ENCODE assay signal across 18 cellular contexts in genomic region chr12:114920828-114921579, GRCh38.
DNase-seq lines count a peak whose midpoint lies in the region; ATAC-seq, FAIRE-seq and TF ChIP-seq lines count a peak whose summit lies in the region.
"Had no signal": no experiment of that assay in that cellular context is flagged by ENCODE, and none has a peak within 500 bp of the region (broad histone marks: within the 10 kb centered on the region; RNA-seq: fewer than 3 reads in every experiment).

No MANE protein-coding gene starts in this region.

- H3K9me3 Mint-ChIP-seq in astrocyte (ENCODE audit: unreplicated experiment) = no peaks in the 10 kb centered on the region

- peak overlapping the region; percentile 32 for H3K4me2 ChIP-seq in astrocyte (ENCODE audit: low read length)

- intact Hi-C loops in heart right ventricle (cut with DNase I) = loop anchor here in 1 of 10 donors (10.0 kb wide), 1 partner anchor 244 kb away; no protein-coding TSS in a partner anchor

- H3K27me3 ChIP-seq in astrocyte (ENCODE audit: insufficient read depth, low read length) (no peaks in the 10 kb centered on the region), heart right ventricle (no peaks in the 10 kb centered on the region)
- H3K27me3 ChIP-seq: esophagus squamous epithelium, ovary, Peyer's patch, spleen had no signal

- ATAC-seq in heart right ventricle = peak in 7 of 8 donors; percentile 47 to 87 (median 77)
- ATAC-seq: stimulated activated naive CD8-positive, alpha-beta T cell treated with anti-CD3 and anti-CD28 coated beads, Interleukin-15, amount 100 ng/mL, for 72 hours; WTC11 had no signal

- 36 to 54% methylated on average over 5 of the region's 5 CpGs for WGBS in heart right ventricle, 2 donors

- H3K4me3 ChIP-seq in astrocyte (ENCODE audit: insufficient read depth, low read depth, low read length) (no peak overlapping the region), heart right ventricle (no peak overlapping the region)
- H3K4me3 ChIP-seq: esophagus squamous epithelium, ovary, Peyer's patch, spleen had no signal

- no peak overlapping the region for H3K9ac ChIP-seq in astrocyte (ENCODE audit: low read length)

- H3K36me3 ChIP-seq in astrocyte (ENCODE audit: insufficient read depth, low read length) (no peaks in the 10 kb centered on the region), heart right ventricle (no peaks in the 10 kb centered on the region)
- H3K36me3 ChIP-seq: esophagus squamous epithelium, ovary, Peyer's patch, spleen had no signal

- H4K20me1 ChIP-seq in astrocyte (ENCODE audit: insufficient read depth, low read length) = no peaks in the 10 kb centered on the region

- H3K9me3 ChIP-seq in astrocyte (ENCODE audit: insufficient read depth, low read depth, low read length) (no peaks in the 10 kb centered on the region), heart right ventricle (peaks cover 0 to 16% (median 0%) of the 10 kb centered on the region in 11 donors)
- H3K9me3 ChIP-seq: ovary, Peyer's patch had no signal

- H3K4me3 Mint-ChIP-seq in astrocyte (ENCODE audit: unreplicated experiment) = no peak overlapping the region
- H3K4me3 Mint-ChIP-seq: stimulated activated naive CD8-positive, alpha-beta T cell treated with anti-CD3 and anti-CD28 coated beads, Interleukin-15, amount 100 ng/mL, for 72 hours; WTC11 had no signal

- H3K4me1 ChIP-seq in astrocyte (ENCODE audit: insufficient read depth, low read length) (peaks cover 23% of the 10 kb centered on the region), heart right ventricle (peaks cover 0 to 23% (median 8%) of the 10 kb centered on the region in 9 donors)
- H3K4me1 ChIP-seq: esophagus squamous epithelium, Peyer's patch, spleen had no signal

- TF ChIP-seq CTCF in astrocyte (IDR thresholded peaks at IDR 0.05; ENCODE audit: insufficient read depth, low read depth, low read length) (no peak), heart right ventricle (IDR thresholded peaks at IDR 0.05) (no peak)

- DNase-seq in H4 (ENCODE audit: low spot score) (peak; percentile 13), astrocyte (ENCODE audit: low read depth) (peak; percentile 50), heart right ventricle (peak in 1 of 2 donors; percentile 9), stromal cell of bone marrow (ENCODE audit: low read depth) (peak; percentile 60), hepatic stellate cell (ENCODE audit: low spot score) (no peak), NCI-H82 treated with DMSO at 0.1 percent for 48 hours (lab: John Stamatoyannopoulos, UW; ENCODE audit: unreplicated experiment) (no peak), hypothalamus (lab: John Stamatoyannopoulos, UW) (no peak)
- DNase-seq: activated effector memory CD4-positive, alpha-beta T cell treated with Interleukin-2 at 50 U/mL for 16 hours; esophagus squamous epithelium; GDM1; NCI-H187 treated with DMSO at 0.1 percent for 48 hours; NCI-H526 treated with DMSO at 0.1 percent for 48 hours; ovary; Peyer's patch; spleen; stimulated activated naive CD8-positive, alpha-beta T cell treated with anti-CD3 and anti-CD28 coated beads, Interleukin-15, amount 100 ng/mL, for 72 hours; T-helper 1 cell had no signal

- peaks cover 4% of the 10 kb centered on the region for H3K4me1 Mint-ChIP-seq in astrocyte (ENCODE audit: low read depth, unreplicated experiment)
- H3K4me1 Mint-ChIP-seq: stimulated activated naive CD8-positive, alpha-beta T cell treated with anti-CD3 and anti-CD28 coated beads, Interleukin-15, amount 100 ng/mL, for 72 hours; WTC11 had no signal

- H3K27ac Mint-ChIP-seq in astrocyte (ENCODE audit: unreplicated experiment) = no peak overlapping the region
- H3K27ac Mint-ChIP-seq: stimulated activated naive CD8-positive, alpha-beta T cell treated with anti-CD3 and anti-CD28 coated beads, Interleukin-15, amount 100 ng/mL, for 72 hours; WTC11 had no signal

- H3K27ac ChIP-seq in astrocyte (ENCODE audit: low read depth, low read length) = no peak overlapping the region
- peak overlapping the region in 4 of 10 donors; percentile 1 to 50 (median 42) for H3K27ac ChIP-seq in heart right ventricle
- H3K27ac ChIP-seq: ovary, spleen had no signal

- H3K36me3 Mint-ChIP-seq in astrocyte (ENCODE audit: low read depth, unreplicated experiment) = no peaks in the 10 kb centered on the region
- H3K36me3 Mint-ChIP-seq: WTC11 had no signal

- H2AFZ ChIP-seq in astrocyte (ENCODE audit: low read depth, low read length) = no peak overlapping the region

- FAIRE-seq in astrocyte (lab: Jason Lieb, UNC) = no peak

- H3K79me2 ChIP-seq in astrocyte (ENCODE audit: insufficient read depth, low read length) = no peaks in the 10 kb centered on the region

- H3K27me3 Mint-ChIP-seq in astrocyte (ENCODE audit: low read depth, unreplicated experiment) = no peaks in the 10 kb centered on the region
- H3K27me3 Mint-ChIP-seq: stimulated activated naive CD8-positive, alpha-beta T cell treated with anti-CD3 and anti-CD28 coated beads, Interleukin-15, amount 100 ng/mL, for 72 hours had no signal

Comparison
In these comparisons a context has a peak if more than half of its experiments do, and no peak if none do; other contexts are left out.
1. DNase-seq: peak in H4 (single experiment), astrocyte (single experiment) and stromal cell of bone marrow (single experiment); none in hepatic stellate cell (single experiment), NCI-H82 treated with DMSO at 0.1 percent for 48 hours (single experiment) and hypothalamus (0 of 51).